Comparison of ENCODE assay signal across 8 cellular contexts in genomic region chr5:142356318-142356715, GRCh38. TPM values are rescaled to one million over a fixed set of nuclear protein-coding genes. Genes with fewer than 3 reads are reported as not detected.
DNase-seq lines count a peak whose midpoint lies in the region; ATAC-seq and TF ChIP-seq lines count a peak whose summit lies in the region.

No MANE protein-coding gene starts in this region.

- H3K79me2 ChIP-seq in mammary epithelial cell (ENCODE audit: insufficient read depth, low read length) = no peaks in the 10 kb centered on the region

- peak overlapping the region; percentile 96 for H3K4me2 ChIP-seq in mammary epithelial cell (ENCODE audit: insufficient read depth, low read depth, low read length)

- no peaks in the 10 kb centered on the region for H3K9me3 Mint-ChIP-seq in activated naive CD4-positive, alpha-beta T cell treated with anti-CD3 and anti-CD28 coated beads, Interleukin-2, amount 50 U/mL, for 24 hours
- no peaks in the 10 kb centered on the region for H3K9me3 Mint-ChIP-seq in memory B cell

- no peaks in the 10 kb centered on the region for H3K36me3 Mint-ChIP-seq in activated naive CD4-positive, alpha-beta T cell treated with anti-CD3 and anti-CD28 coated beads, Interleukin-2, amount 50 U/mL, for 24 hours
- no peaks in the 10 kb centered on the region for H3K36me3 Mint-ChIP-seq in memory B cell

- H3K27me3 ChIP-seq in mammary epithelial cell (ENCODE audit: insufficient read depth, low read length) = no peaks in the 10 kb centered on the region
- no peaks in the 10 kb centered on the region for H3K27me3 ChIP-seq in aorta (ENCODE audit: control insufficient read depth in 1 of 2, insufficient read depth in 2 of 2, low read length in 1 of 2)

- H3K4me1 ChIP-seq in mammary epithelial cell (ENCODE audit: insufficient read depth, low read length) = peaks cover 20% of the 10 kb centered on the region
- no peaks in the 10 kb centered on the region for H3K4me1 ChIP-seq in aorta (ENCODE audit: control insufficient read depth in 1 of 2, insufficient read depth in 2 of 2, low read length in 2 of 2)

- peak overlapping the region; percentile 86 for H3K4me3 Mint-ChIP-seq in activated naive CD4-positive, alpha-beta T cell treated with anti-CD3 and anti-CD28 coated beads, Interleukin-2, amount 50 U/mL, for 24 hours
- peak overlapping the region; percentile 58 for H3K4me3 Mint-ChIP-seq in memory B cell

- H3K4me1 Mint-ChIP-seq in activated naive CD4-positive, alpha-beta T cell treated with anti-CD3 and anti-CD28 coated beads, Interleukin-2, amount 50 U/mL, for 24 hours = peaks cover 57% of the 10 kb centered on the region
- H3K4me1 Mint-ChIP-seq in memory B cell = peaks cover 9% of the 10 kb centered on the region

- no TSS peak for BruUV-seq in mammary epithelial cell (replicated peaks; lab: Mats Ljungman, UMichigan)

- CTCF ChIA-PET in mammary epithelial cell (lab: Charles Lee; ENCODE audit: low non-redundant PET) = no interaction called here

- H3K36me3 ChIP-seq in mammary epithelial cell (ENCODE audit: insufficient read depth, low read length) (no peaks in the 10 kb centered on the region), aorta (ENCODE audit: control insufficient read depth in 1 of 2, insufficient read depth in 2 of 2, low read length in 1 of 2) (no peaks in the 10 kb centered on the region)

- DNase-seq in activated naive CD4-positive, alpha-beta T cell treated with anti-CD3 and anti-CD28 coated beads, Interleukin-2, amount 50 U/mL, for 16 hours = no peak
- DNase-seq in mammary epithelial cell (no peak), memory B cell (ENCODE audit: low spot score in 2 of 2) (no peak), aorta (no peak), COLO829 (ENCODE audit: low spot score) (no peak)

- dilution Hi-C loops in mammary epithelial cell (cut with HindIII; ENCODE audit: low sequenced_read_pairs) = no loop called here

- peak overlapping the region; percentile 95 for H3K27ac Mint-ChIP-seq in activated naive CD4-positive, alpha-beta T cell treated with anti-CD3 and anti-CD28 coated beads, Interleukin-2, amount 50 U/mL, for 24 hours
- no peak overlapping the region for H3K27ac Mint-ChIP-seq in memory B cell

- no peak for TF ChIP-seq CTCF in mammary epithelial cell (conservative IDR thresholded peaks at IDR 0.05 in 1 of 2, IDR thresholded peaks at IDR 0.05 in 1 of 2; ENCODE audit: extremely low read depth in 1 of 2, insufficient read depth in 1 of 2, low read depth in 1 of 2, low read length in 2 of 2)

- peak overlapping the region; percentile 93 for H2AFZ ChIP-seq in mammary epithelial cell (ENCODE audit: low read depth, low read length)

- intact Hi-C loops in mammary epithelial cell (cut with micrococcal nuclease) (no loop called here), aorta (cut with DNase I) (loop anchor here (2.0 to 10.0 kb wide), 3 partner anchors 34 to 188 kb away; no protein-coding TSS in a partner anchor)

- no peaks in the 10 kb centered on the region for H4K20me1 ChIP-seq in mammary epithelial cell (ENCODE audit: insufficient read depth, low read length)

- ATAC-seq in memory B cell (ENCODE audit: low read depth) (no peak), aorta (ENCODE audit: low FRiP score) (no peak), HG02981 (IDR thresholded peaks at IDR 0.05; ENCODE audit: unreplicated experiment) (no peak), GM18873 (IDR thresholded peaks at IDR 0.05; ENCODE audit: low FRiP score, unreplicated experiment) (no peak)

- no peaks in the 10 kb centered on the region for H3K27me3 Mint-ChIP-seq in activated naive CD4-positive, alpha-beta T cell treated with anti-CD3 and anti-CD28 coated beads, Interleukin-2, amount 50 U/mL, for 24 hours
- peaks cover 11% of the 10 kb centered on the region for H3K27me3 Mint-ChIP-seq in memory B cell

- peak overlapping the region; percentile 59 for H3K27ac ChIP-seq in mammary epithelial cell (ENCODE audit: insufficient read depth, low read depth, low read length)
- H3K27ac ChIP-seq in aorta (ENCODE audit: low read depth in 1 of 2, low read length in 2 of 2) = peak overlapping the region; percentile 92 to 97

- in situ Hi-C loops in mammary epithelial cell (cut with MboI; ENCODE audit: low sequenced_read_pairs in 2 of 2) = no loop called here

- WGBS in mammary epithelial cell (ENCODE audit: low coverage, missing lambda C conversion rate) = 42% methylated on average over 10 of the region's 14 CpGs
- WGBS in aorta, 2 donors = 2 to 5% methylated on average over 14 of the region's 14 CpGs

- no peak overlapping the region for H3K9ac ChIP-seq in mammary epithelial cell (ENCODE audit: insufficient read depth, low read length)

- H3K4me3 ChIP-seq in mammary epithelial cell (replicated peaks in 1 of 3; ENCODE audit: insufficient read depth in 1 of 3, low read depth in 2 of 3, low read length in 3 of 3) (peak overlapping the region; percentile 52 to 69 (median 65)), aorta (ENCODE audit: low read length in 2 of 2) (peak overlapping the region; percentile 57 to 92)

- no peaks in the 10 kb centered on the region for H3K9me3 ChIP-seq in mammary epithelial cell (replicated peaks; ENCODE audit: insufficient read depth, low read length)
- no peaks in the 10 kb centered on the region for H3K9me3 ChIP-seq in aorta (ENCODE audit: control insufficient read depth, low read length)

RNA-seq across cellular contexts. Expression of gene SPRY4, which starts 31.5 kb away (rescaled TPM):
- total RNA-seq in mammary epithelial cell = 10 to 100 TPM; 11.5 to 40.7 TPM
- 12.0 TPM for polyA plus RNA-seq in mammary epithelial cell
- polyA minus RNA-seq in mammary epithelial cell = 59.3 TPM
- 10 to 100 TPM; 49.8 to 67.9 TPM for total RNA-seq in aorta
- polyA plus RNA-seq in aorta = 10 to 100 TPM in 1 of 2 donors, 1 to 10 TPM in 1; 8.1 to 21.5 TPM
